39 cellular contexts compared by ENCODE assay signal in the genomic region with DNA sequence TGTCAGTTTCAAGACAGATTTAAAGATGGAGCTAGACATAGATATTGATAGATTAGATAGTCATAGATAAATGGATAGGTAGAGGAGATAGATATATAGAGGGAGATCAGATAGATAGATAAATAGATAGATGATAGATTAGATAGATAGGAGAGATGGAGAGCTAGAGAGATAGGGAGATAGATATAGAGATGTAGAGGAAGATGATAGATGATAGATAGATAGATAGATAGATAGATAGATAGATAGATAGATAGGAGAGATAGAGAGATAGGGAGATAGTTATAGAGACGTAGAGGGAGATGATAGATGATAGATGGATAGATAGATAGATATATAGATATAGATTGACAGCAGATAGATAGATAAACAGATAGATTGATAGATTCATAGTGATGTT.
"Had no signal": no experiment of that assay in that cellular context is flagged by ENCODE, and none has a peak within 500 bp of the region (broad histone marks: within the 10 kb centered on the region; RNA-seq: fewer than 3 reads in every experiment).

No MANE protein-coding gene starts in this region.

- DNase-seq: activated effector memory CD4-positive, alpha-beta T cell treated with anti-CD3 and anti-CD28 coated beads, Interleukin-2, amount 50 U/mL, for 16 hours; activated effector memory CD4-positive, alpha-beta T cell treated with Interleukin-2 at 50 U/mL for 16 hours; activated gamma-delta T cell; activated gamma-delta T cell treated with Interleukin-2 at 50 U/mL for 16 hours; activated naive CD4-positive, alpha-beta T cell; activated naive CD4-positive, alpha-beta T cell treated with anti-CD3 and anti-CD28 coated beads for 36 hours; activated naive CD4-positive, alpha-beta T cell treated with anti-CD3 and anti-CD28 coated beads, Interleukin-2, amount 10 ng/mL, durations not matched to agents 7 days and 5 days; activated naive CD4-positive, alpha-beta T cell treated with anti-CD3 and anti-CD28 coated beads, Interleukin-2, amount 50 U/mL, for 16 hours; activated naive CD4-positive, alpha-beta T cell treated with Interleukin-2 at 50 U/mL for 16 hours; activated naive CD8-positive, alpha-beta T cell treated with anti-CD3 and anti-CD28 coated beads for 36 hours; activated naive CD8-positive, alpha-beta T cell treated with anti-CD3 and anti-CD28 coated beads, Interleukin-2, amount 10 ng/mL, durations not matched to agents 7 days and 5 days; activated naive CD8-positive, alpha-beta T cell treated with anti-CD3 and anti-CD28 coated beads, Interleukin-2, amount 50 U/mL, for 24 hours; activated T-cell treated with anti-CD3 and anti-CD28 coated beads, Interleukin-2, amount 50 U/mL, for 4 hours; activated T-cell treated with anti-CD3 and anti-CD28 coated beads, Interleukin-2, amount 50 U/mL, for 48 hours; activated T-cell treated with anti-CD3 and anti-CD28 coated beads, Interleukin-2, amount 50 U/mL, for 72 hours; adrenal gland; amniotic stem cell; amygdala; anterior cingulate cortex; aorta; body of pancreas; brain microvascular endothelial cell; caudate nucleus; central memory CD4-positive, alpha-beta T cell; cerebellar nuclear complex had no signal

- H3K4me1 ChIP-seq: adrenal gland, ascending aorta, body of pancreas, breast epithelium had no signal

- ATAC-seq: activated naive CD4-positive, alpha-beta T cell treated with anti-CD3 and anti-CD28 coated beads, Interleukin-2, amount 50 U/mL, for 72 hours; activated naive CD8-positive, alpha-beta T cell treated with anti-CD3 and anti-CD28 coated beads, Interleukin-2, amount 50 U/mL, for 24 hours; activated T-cell treated with anti-CD3 and anti-CD28 coated beads, Interleukin-2, amount 50 U/mL, for 4 hours; activated T-cell treated with anti-CD3 and anti-CD28 coated beads, Interleukin-2, amount 50 U/mL, for 72 hours; activated T-helper 17 cell treated with anti-CD3 and anti-CD28 coated beads, Interleukin-2, amount 50 U/mL, for 72 hours; body of pancreas had no signal

- H3K27me3 Mint-ChIP-seq: activated naive CD4-positive, alpha-beta T cell treated with anti-CD3 and anti-CD28 coated beads, Interleukin-2, amount 10 ng/mL, durations not matched to agents 7 days and 5 days; activated naive CD4-positive, alpha-beta T cell treated with anti-CD3 and anti-CD28 coated beads, Interleukin-2, amount 50 U/mL, for 24 hours; activated naive CD8-positive, alpha-beta T cell; activated naive CD8-positive, alpha-beta T cell treated with anti-CD3 and anti-CD28 coated beads for 36 hours; activated naive CD8-positive, alpha-beta T cell treated with anti-CD3 and anti-CD28 coated beads, Interleukin-2, amount 10 ng/mL, durations not matched to agents 7 days and 5 days; activated naive CD8-positive, alpha-beta T cell treated with anti-CD3 and anti-CD28 coated beads, Interleukin-2, amount 50 U/mL, for 24 hours; activated T-helper 17 cell treated with anti-CD3 and anti-CD28 coated beads, Interleukin-2, amount 50 U/mL, for 72 hours; central memory CD8-positive, alpha-beta T cell had no signal

- H3K4me3 ChIP-seq: adrenal gland, ascending aorta, body of pancreas, breast epithelium, cardiac muscle cell had no signal

- H3K36me3 Mint-ChIP-seq: activated naive CD4-positive, alpha-beta T cell treated with anti-CD3 and anti-CD28 coated beads, Interleukin-2, amount 10 ng/mL, durations not matched to agents 7 days and 5 days; activated naive CD4-positive, alpha-beta T cell treated with anti-CD3 and anti-CD28 coated beads, Interleukin-2, amount 50 U/mL, for 24 hours; activated naive CD4-positive, alpha-beta T cell treated with anti-CD3 and anti-CD28 coated beads, Interleukin-2, amount 50 U/mL, for 72 hours; activated naive CD8-positive, alpha-beta T cell; activated naive CD8-positive, alpha-beta T cell treated with anti-CD3 and anti-CD28 coated beads for 36 hours; activated naive CD8-positive, alpha-beta T cell treated with anti-CD3 and anti-CD28 coated beads, Interleukin-2, amount 10 ng/mL, durations not matched to agents 7 days and 5 days; brain had no signal

- FAIRE-seq: astrocyte, bronchial epithelial cell, colon had no signal

- H3K27me3 ChIP-seq: adrenal gland, ascending aorta, body of pancreas, brain microvascular endothelial cell, breast epithelium, cardiac muscle cell had no signal

- H3K4me1 Mint-ChIP-seq: activated naive CD4-positive, alpha-beta T cell treated with anti-CD3 and anti-CD28 coated beads, Interleukin-2, amount 10 ng/mL, durations not matched to agents 7 days and 5 days; activated naive CD4-positive, alpha-beta T cell treated with anti-CD3 and anti-CD28 coated beads, Interleukin-2, amount 50 U/mL, for 24 hours; activated naive CD8-positive, alpha-beta T cell treated with anti-CD3 and anti-CD28 coated beads for 36 hours; activated naive CD8-positive, alpha-beta T cell treated with anti-CD3 and anti-CD28 coated beads, Interleukin-2, amount 10 ng/mL, durations not matched to agents 7 days and 5 days; activated naive CD8-positive, alpha-beta T cell treated with anti-CD3 and anti-CD28 coated beads, Interleukin-2, amount 50 U/mL, for 24 hours; activated T-helper 17 cell treated with anti-CD3 and anti-CD28 coated beads, Interleukin-2, amount 50 U/mL, for 72 hours; central memory CD8-positive, alpha-beta T cell had no signal

- H3K36me3 ChIP-seq: adrenal gland, ascending aorta, brain microvascular endothelial cell, breast epithelium, cardiac muscle cell had no signal

- H3K27ac ChIP-seq: adrenal gland, ascending aorta, body of pancreas, brain microvascular endothelial cell, breast epithelium, cardiac muscle cell had no signal

- H3K27ac Mint-ChIP-seq: activated naive CD4-positive, alpha-beta T cell treated with anti-CD3 and anti-CD28 coated beads for 36 hours; activated naive CD4-positive, alpha-beta T cell treated with anti-CD3 and anti-CD28 coated beads, Interleukin-2, amount 10 ng/mL, durations not matched to agents 7 days and 5 days; activated naive CD4-positive, alpha-beta T cell treated with anti-CD3 and anti-CD28 coated beads, Interleukin-2, amount 50 U/mL, for 24 hours; activated naive CD4-positive, alpha-beta T cell treated with anti-CD3 and anti-CD28 coated beads, Interleukin-2, amount 50 U/mL, for 72 hours; activated naive CD8-positive, alpha-beta T cell; activated naive CD8-positive, alpha-beta T cell treated with anti-CD3 and anti-CD28 coated beads for 36 hours; activated naive CD8-positive, alpha-beta T cell treated with anti-CD3 and anti-CD28 coated beads, Interleukin-2, amount 10 ng/mL, durations not matched to agents 7 days and 5 days; activated naive CD8-positive, alpha-beta T cell treated with anti-CD3 and anti-CD28 coated beads, Interleukin-2, amount 50 U/mL, for 24 hours; activated T-cell treated with anti-CD3 and anti-CD28 coated beads, Interleukin-2, amount 50 U/mL, for 72 hours; activated T-helper 1 cell treated with anti-CD3 and anti-CD28 coated beads, Interleukin-12 subunit alpha, Interleukin-12 subunit beta, Interleukin-2, Interleukin-4 antibody, amounts not matched to agents 30 ng/mL and 10 ng/mL and 1 ng/mL, durations not matched to agents 14 hours and 24 hours and 36 hours; activated T-helper 17 cell treated with anti-CD3 and anti-CD28 coated beads, Interleukin-2, amount 50 U/mL, for 72 hours; activated T-helper 2 cell treated with anti-CD3 and anti-CD28 coated beads, Interferon-gamma antibody, Interleukin-2, Interleukin-4, amounts not matched to agents 10 μg/mL and 5 μg/mL and 100 μg/mL, durations not matched to agents 14 hours and 24 hours and 36 hours; brain had no signal

- H3K9me3 ChIP-seq: adrenal gland, ascending aorta, body of pancreas, breast epithelium had no signal

- H3K4me3 Mint-ChIP-seq: activated naive CD4-positive, alpha-beta T cell treated with anti-CD3 and anti-CD28 coated beads for 36 hours; activated naive CD4-positive, alpha-beta T cell treated with anti-CD3 and anti-CD28 coated beads, Interleukin-2, amount 10 ng/mL, durations not matched to agents 7 days and 5 days; activated naive CD4-positive, alpha-beta T cell treated with anti-CD3 and anti-CD28 coated beads, Interleukin-2, amount 50 U/mL, for 24 hours; activated naive CD8-positive, alpha-beta T cell; activated naive CD8-positive, alpha-beta T cell treated with anti-CD3 and anti-CD28 coated beads for 36 hours; activated naive CD8-positive, alpha-beta T cell treated with anti-CD3 and anti-CD28 coated beads, Interleukin-2, amount 10 ng/mL, durations not matched to agents 7 days and 5 days; activated naive CD8-positive, alpha-beta T cell treated with anti-CD3 and anti-CD28 coated beads, Interleukin-2, amount 50 U/mL, for 24 hours; activated T-cell treated with anti-CD3 and anti-CD28 coated beads, Interleukin-2, amount 50 U/mL, for 4 hours; activated T-cell treated with anti-CD3 and anti-CD28 coated beads, Interleukin-2, amount 50 U/mL, for 72 hours; activated T-helper 1 cell treated with anti-CD3 and anti-CD28 coated beads, Interleukin-12 subunit alpha, Interleukin-12 subunit beta, Interleukin-2, Interleukin-4 antibody, amounts not matched to agents 30 ng/mL and 10 ng/mL and 1 ng/mL, durations not matched to agents 14 hours and 24 hours and 36 hours; activated T-helper 17 cell treated with anti-CD3 and anti-CD28 coated beads, Interleukin-2, amount 50 U/mL, for 72 hours; brain; central memory CD8-positive, alpha-beta T cell had no signal
